8 cellular contexts compared by ENCODE assay signal in the genomic region with DNA sequence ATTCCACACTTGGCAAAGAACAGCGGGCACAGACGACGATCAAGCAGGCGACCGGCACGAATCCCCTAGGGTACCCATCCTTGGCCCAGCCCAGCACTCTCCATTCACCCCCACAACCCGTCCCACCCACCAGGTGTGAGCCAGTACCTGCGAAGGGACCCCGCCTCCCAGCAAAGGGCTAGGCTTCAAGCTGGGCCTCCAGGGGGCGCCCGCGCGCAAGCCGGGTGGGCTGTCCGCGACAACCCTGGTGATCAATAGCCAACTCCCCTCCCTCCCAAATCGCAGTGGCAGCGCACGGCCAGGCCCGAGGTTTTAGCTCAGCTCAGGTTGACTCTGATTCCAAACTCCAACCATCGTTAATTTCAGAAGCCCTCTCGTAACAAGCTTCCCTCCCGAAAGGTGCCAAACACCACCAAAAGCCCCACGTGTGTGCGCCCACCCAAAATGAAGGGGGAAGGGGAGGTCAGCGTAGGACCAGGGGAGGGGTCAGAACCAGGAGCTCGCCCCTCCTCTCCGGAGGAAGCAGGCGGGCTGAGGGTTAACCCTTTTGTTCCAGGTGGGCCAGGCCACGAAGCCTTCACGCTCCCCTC. TPM values are rescaled to one million over a fixed set of nuclear protein-coding genes. Genes with fewer than 3 reads are reported as not detected.
DNase-seq lines count a peak whose midpoint lies in the region; TF ChIP-seq lines count a peak whose summit lies in the region.

No MANE protein-coding gene starts in this region.

- in situ Hi-C loops in HAP-1 (cut with MboI; ENCODE audit: low sequenced_read_pairs): no loop called here

- peak overlapping the region; percentile 20 for H3K4me3 ChIP-seq in HAP-1
- peak overlapping the region; percentile 58 for H3K4me3 ChIP-seq in fibroblast of the aortic adventitia (ENCODE audit: low read depth, low read length)
- H3K4me3 ChIP-seq in osteoblast (ENCODE audit: insufficient read depth, low read length): peak overlapping the region; percentile 75
- H3K4me3 ChIP-seq in thyroid gland (replicated peaks in 1 of 3): peak overlapping the region in 2 of 3 donors; percentile 54 to 57

- TF ChIP-seq CTCF in AG09319 (IDR thresholded peaks at IDR 0.05; ENCODE audit: low read depth, low read length): peak; percentile 93
- TF ChIP-seq CTCF in fibroblast of the aortic adventitia (IDR thresholded peaks at IDR 0.05; ENCODE audit: insufficient read depth, low read length): peak; percentile 85
- peak; percentile 76 for TF ChIP-seq CTCF in osteoblast (IDR thresholded peaks at IDR 0.05; ENCODE audit: extremely low read depth, low read depth, low read length)
- peak; percentile 71 to 91 (median 77) for TF ChIP-seq CTCF in thyroid gland (IDR thresholded peaks at IDR 0.05)

- peaks cover 59% of the 10 kb centered on the region for H3K4me1 ChIP-seq in HAP-1
- H3K4me1 ChIP-seq in osteoblast (ENCODE audit: insufficient read depth, low read length): peaks cover 13% of the 10 kb centered on the region
- peaks cover 28 to 47% of the 10 kb centered on the region in 2 donors for H3K4me1 ChIP-seq in thyroid gland

- TF ChIP-seq POLR2A in thyroid gland (IDR thresholded peaks at IDR 0.05): peak in 1 of 2 donors; percentile 37

- H3K36me3 ChIP-seq in HAP-1 (replicated peaks) (no peaks in the 10 kb centered on the region; the same call in 1 of the 2 replicates), osteoblast (ENCODE audit: insufficient read depth, low read length) (no peaks in the 10 kb centered on the region), thyroid gland (no peaks in the 10 kb centered on the region)

- peaks cover 3% of the 10 kb centered on the region for H3K4me1 Mint-ChIP-seq in activated T-helper 1 cell treated with anti-CD3 and anti-CD28 coated beads, Interleukin-12 subunit alpha, Interleukin-12 subunit beta, Interleukin-2, Interleukin-4 antibody, amounts not matched to agents 30 ng/mL and 10 ng/mL and 1 ng/mL, durations not matched to agents 14 hours and 24 hours and 36 hours (ENCODE audit: low read depth)

- H3K27ac ChIP-seq in osteoblast (ENCODE audit: low read depth, low read length) (no peak overlapping the region), thyroid gland (peak overlapping the region in 1 of 3 donors; percentile 78)

- H3K4me3 Mint-ChIP-seq in activated T-helper 1 cell treated with anti-CD3 and anti-CD28 coated beads, Interleukin-12 subunit alpha, Interleukin-12 subunit beta, Interleukin-2, Interleukin-4 antibody, amounts not matched to agents 30 ng/mL and 10 ng/mL and 1 ng/mL, durations not matched to agents 14 hours and 24 hours and 36 hours: peak overlapping the region; percentile 62

- H3K27ac Mint-ChIP-seq in activated T-helper 1 cell treated with anti-CD3 and anti-CD28 coated beads, Interleukin-12 subunit alpha, Interleukin-12 subunit beta, Interleukin-2, Interleukin-4 antibody, amounts not matched to agents 30 ng/mL and 10 ng/mL and 1 ng/mL, durations not matched to agents 14 hours and 24 hours and 36 hours: peak overlapping the region; percentile 44

- H3K4me2 ChIP-seq in osteoblast (ENCODE audit: insufficient read depth, low read length): peak overlapping the region; percentile 96

- H3K79me2 ChIP-seq in osteoblast (ENCODE audit: insufficient read depth, low read length): no peaks in the 10 kb centered on the region

- peak; percentile 5 for DNase-seq in AG09319 (ENCODE audit: extremely low read depth, low read depth)
- DNase-seq in HAP-1 (ENCODE audit: low spot score in 2 of 2): peak; percentile 69 to 93
- DNase-seq in NOMO-1 (lab: John Stamatoyannopoulos, UW; ENCODE audit: unreplicated experiment in 2 of 2): peak; percentile 36 to 52
- peak; percentile 38 for DNase-seq in activated T-helper 1 cell treated with anti-CD3 and anti-CD28 coated beads, Interleukin-12 subunit alpha, Interleukin-12 subunit beta, Interleukin-2, Interleukin-4 antibody, amounts not matched to agents 30 ng/mL and 10 ng/mL and 1 ng/mL, durations not matched to agents 14 hours and 24 hours and 36 hours (ENCODE audit: low spot score)
- peak; percentile 23 for DNase-seq in fibroblast of the aortic adventitia (ENCODE audit: low read depth)
- DNase-seq in osteoblast (ENCODE audit: insufficient read length, low spot score, missing footprints): peak; percentile 94
- peak; percentile 83 to 86 for DNase-seq in thyroid gland
- DNase-seq in dedifferentiated amniotic fluid mesenchymal stem cell (ENCODE audit: extremely low spot score): no peak

- 0 to 3% methylated on average over 4 to 19 of the region's 31 CpGs for WGBS in thyroid gland, 2 donors

- peak overlapping the region; percentile 82 for H2AFZ ChIP-seq in osteoblast (ENCODE audit: low read length)

- H3K9me3 Mint-ChIP-seq in activated T-helper 1 cell treated with anti-CD3 and anti-CD28 coated beads, Interleukin-12 subunit alpha, Interleukin-12 subunit beta, Interleukin-2, Interleukin-4 antibody, amounts not matched to agents 30 ng/mL and 10 ng/mL and 1 ng/mL, durations not matched to agents 14 hours and 24 hours and 36 hours: no peaks in the 10 kb centered on the region

- intact Hi-C loops in activated T-helper 1 cell treated with anti-CD3 and anti-CD28 coated beads, Interleukin-12 subunit alpha, Interleukin-12 subunit beta, Interleukin-2, Interleukin-4 antibody, amounts not matched to agents 30 ng/mL and 10 ng/mL and 1 ng/mL, durations not matched to agents 14 hours and 24 hours and 36 hours (cut with micrococcal nuclease): loop anchor here (1.0 to 10.0 kb wide), 4 partner anchors 33 to 815 kb away; no protein-coding TSS in a partner anchor
- intact Hi-C loops in thyroid gland (cut with DNase I): no loop called here

- no peaks in the 10 kb centered on the region for H4K20me1 ChIP-seq in osteoblast (ENCODE audit: insufficient read depth, low read length)

- no peaks in the 10 kb centered on the region for H3K27me3 ChIP-seq in HAP-1 (ENCODE audit: low read depth)
- peaks cover 42% of the 10 kb centered on the region for H3K27me3 ChIP-seq in osteoblast (ENCODE audit: insufficient read depth, low read length)
- no peaks in the 10 kb centered on the region for H3K27me3 ChIP-seq in thyroid gland

- H3K9me3 ChIP-seq in HAP-1 (no peaks in the 10 kb centered on the region), osteoblast (ENCODE audit: low read depth, low read length) (no peaks in the 10 kb centered on the region), thyroid gland (no peaks in the 10 kb centered on the region)

- H3K36me3 Mint-ChIP-seq in activated T-helper 1 cell treated with anti-CD3 and anti-CD28 coated beads, Interleukin-12 subunit alpha, Interleukin-12 subunit beta, Interleukin-2, Interleukin-4 antibody, amounts not matched to agents 30 ng/mL and 10 ng/mL and 1 ng/mL, durations not matched to agents 14 hours and 24 hours and 36 hours (ENCODE audit: low read depth): peaks cover 2% of the 10 kb centered on the region

- peaks cover 72% of the 10 kb centered on the region for H3K27me3 Mint-ChIP-seq in activated T-helper 1 cell treated with anti-CD3 and anti-CD28 coated beads, Interleukin-12 subunit alpha, Interleukin-12 subunit beta, Interleukin-2, Interleukin-4 antibody, amounts not matched to agents 30 ng/mL and 10 ng/mL and 1 ng/mL, durations not matched to agents 14 hours and 24 hours and 36 hours (ENCODE audit: insufficient read depth)

RNA-seq across cellular contexts. Expression of a gene that starts 2.1 kb away (rescaled TPM):
- 0.54 and 1.0 TPM in 2 replicates for total RNA-seq in activated T-helper 1 cell treated with anti-CD3 and anti-CD28 coated beads, Interleukin-12 subunit alpha, Interleukin-12 subunit beta, Interleukin-2, Interleukin-4 antibody, amounts not matched to agents 30 ng/mL and 10 ng/mL and 1 ng/mL, durations not matched to agents 14 hours and 24 hours and 36 hours
- total RNA-seq in fibroblast of the aortic adventitia (ENCODE audit: low replicate concordance) (0.36 and 4.1 TPM in 2 replicates), osteoblast (3.3 and 3.5 TPM in 2 replicates), thyroid gland (10 to 100 TPM in 1 of 4 donors, 1 to 10 TPM in 3; 3.1 to 13.6 (median 6.7) TPM)

RNA-seq across cellular contexts. Expression of a gene that starts 32.0 kb away (rescaled TPM):
- 19.6 and 20.6 TPM in 2 replicates for total RNA-seq in activated T-helper 1 cell treated with anti-CD3 and anti-CD28 coated beads, Interleukin-12 subunit alpha, Interleukin-12 subunit beta, Interleukin-2, Interleukin-4 antibody, amounts not matched to agents 30 ng/mL and 10 ng/mL and 1 ng/mL, durations not matched to agents 14 hours and 24 hours and 36 hours
- total RNA-seq in fibroblast of the aortic adventitia (ENCODE audit: low replicate concordance): 23.7 and 69.1 TPM in 2 replicates
- total RNA-seq in osteoblast: 46.0 and 48.9 TPM in 2 replicates
- total RNA-seq in thyroid gland: 10 to 100 TPM; 52.5 to 72.8 (median 61.7) TPM

Comparison
In these comparisons a context has a peak if more than half of its experiments do, and no peak if none do; other contexts are left out.
1. H3K4me3 ChIP-seq: peak in every context shown above with its lines; median percentile 75 in osteoblast; 58 in fibroblast of the aortic adventitia; 56 in thyroid gland; 20 in HAP-1.